ENCODE assay signal across 26 cellular contexts in the genomic region with DNA sequence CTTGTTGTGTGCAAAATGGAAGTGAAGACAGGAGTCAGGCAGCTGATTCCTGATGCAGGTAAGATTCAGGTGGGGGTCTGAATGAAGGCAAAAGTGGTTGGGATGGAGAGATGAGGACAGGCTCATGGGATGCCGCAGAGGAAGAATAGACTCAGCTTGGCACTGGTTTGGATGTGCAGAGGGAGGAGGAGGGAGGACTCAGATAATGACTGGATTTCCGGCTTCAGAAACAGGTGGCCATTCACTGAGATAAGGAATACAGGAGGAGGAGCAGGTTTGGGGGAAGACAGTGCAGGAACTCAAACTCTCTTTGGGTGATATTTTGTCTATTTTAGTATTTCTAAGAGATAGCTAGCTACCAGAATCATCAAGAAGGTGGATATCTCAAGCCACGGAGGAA. TPM values are rescaled to one million over a fixed set of nuclear protein-coding genes. Genes with fewer than 3 reads are reported as not detected.
"Had no signal": no experiment of that assay in that cellular context is flagged by ENCODE, and none has a peak within 500 bp of the region (broad histone marks: within the 10 kb centered on the region; RNA-seq: fewer than 3 reads in every experiment).

No MANE protein-coding gene starts in this region.

- FAIRE-seq: urothelium cell line had no signal

- H3K4me1 ChIP-seq: testis, tibial artery, tibial nerve, uterus had no signal

- H3K36me3 ChIP-seq: stomach, suprapubic skin, thoracic aorta, thyroid gland, tibial artery, tibial nerve, transverse colon, upper lobe of left lung, upper lobe of right lung, uterus, vagina had no signal

- H3K4me3 ChIP-seq: stomach, suprapubic skin, testis, thoracic aorta, thyroid gland, tibial artery, tibial nerve, transverse colon, upper lobe of left lung, upper lobe of right lung, uterus, vagina had no signal

- H3K27me3 ChIP-seq: suprapubic skin, testis, thyroid gland, tibial nerve, transverse colon, upper lobe of left lung, upper lobe of right lung, vagina had no signal

- H3K9me3 ChIP-seq: stomach, suprapubic skin, testis, thoracic aorta, thyroid gland, tibial artery, tibial nerve, transverse colon, upper lobe of left lung, upper lobe of right lung, uterus, vagina had no signal

- DNase-seq: stimulated activated CD4-positive, alpha-beta T cell treated with anti-CD3 and anti-CD28 coated beads, Interleukin-2, amount 100 ng/mL, for 48 hours; stimulated activated CD4-positive, alpha-beta T cell treated with anti-CD3 and anti-CD28 coated beads, Interleukin-4, amount 100 ng/mL, for 1 hour; stimulated activated CD4-positive, alpha-beta T cell treated with anti-CD3 and anti-CD28 coated beads, Interleukin-4, amount 100 ng/mL, for 24 hours; stimulated activated CD4-positive, alpha-beta T cell treated with anti-CD3 and anti-CD28 coated beads, Interleukin-4, amount 100 ng/mL, for 4 hours; stimulated activated CD8-positive, alpha-beta memory T cell treated with anti-CD3 and anti-CD28 coated beads, Interleukin-4, amount 100 ng/mL, for 48 hours; stimulated activated naive B cell treated with anti-CD40 and anti-IgM and Interleukin-4, amounts not matched to agents 10 μg/mL and 1 μg/mL and 100 μg/mL, for 72 hours; stimulated activated naive CD4-positive, alpha-beta T cell; stimulated activated naive CD4-positive, alpha-beta T cell treated with Interleukin-2 at 50 U/mL for 16 hours; stimulated activated naive CD8-positive, alpha-beta T cell treated with anti-CD3 and anti-CD28 coated beads, Interleukin-15, amount 100 ng/mL, for 72 hours; stimulated activated naive CD8-positive, alpha-beta T cell treated with anti-CD3 and anti-CD28 coated beads, Interleukin-15, Interleukin-2, amounts not matched to agents 100 U/mL and 50 U/mL, for 24 hours; stomach; substantia nigra; testis; thyroid gland; tibial artery; transverse colon; trophoblast cell; upper lobe of left lung; upper lobe of right lung; uterus had no signal

- H3K27ac ChIP-seq: stomach, suprapubic skin, testis, thoracic aorta, thyroid gland, tibial artery, tibial nerve, transverse colon, upper lobe of left lung, upper lobe of right lung, uterus, vagina had no signal

- ATAC-seq: stimulated activated effector memory CD8-positive, alpha-beta T cell treated with anti-CD3 and anti-CD28 coated beads, Interleukin-12 subunit alpha, Interleukin-12 subunit beta, amount 100 ng/mL, for 72 hours; stimulated activated naive B cell treated with anti-CD40 and anti-IgM and Interleukin-4, amounts not matched to agents 10 μg/mL and 1 μg/mL and 100 μg/mL, for 72 hours; stimulated activated naive CD8-positive, alpha-beta T cell treated with anti-CD3 and anti-CD28 coated beads, Interleukin-15, amount 100 ng/mL, for 72 hours; stimulated activated naive CD8-positive, alpha-beta T cell treated with anti-CD3 and anti-CD28 coated beads, Interleukin-15, Interleukin-2, amounts not matched to agents 100 U/mL and 50 U/mL, for 24 hours; upper lobe of right lung had no signal

RNA-seq across cellular contexts. Expression of gene RASSF10, which starts 19.2 kb away (rescaled TPM):
- total RNA-seq: thoracic aorta had no signal
